ENCODE assay signal across 1 cellular context in genomic region chr12:122493222-122493621, GRCh38.
A peak's percentile ranks its signal among the peaks of the same experiment; 100 is the strongest.
TF ChIP-seq lines count a peak whose summit lies in the region.

No MANE protein-coding gene starts in this region.

TF ChIP-seq in K562, 482 proteins besides CTCF, POLR2A, EP300 and RAD21:
- TF ChIP-seq FOXA3 (CRISPR knock-in tag; conservative IDR thresholded peaks at IDR 0.05 in 1 of 2, IDR thresholded peaks at IDR 0.05 in 1 of 2), result peak; percentile 56 to 69; a peak in 3 of 4 replicates
- 0 out of 2 replicates have a peak, but pooled peaks have one; percentile 13 for TF ChIP-seq RBFOX2 (IDR thresholded peaks at IDR 0.05; ENCODE audit: low read depth, low read length)
- peak; percentile 81 for TF ChIP-seq ZNF121 (CRISPR knock-in tag; conservative IDR thresholded peaks at IDR 0.05)
